Comparison of ENCODE assay signal across 1 cellular context in genomic region chr9:124011460-124012301, GRCh38.
TF ChIP-seq lines count a peak whose summit lies in the region.

Gene LHX2, plus strand, starts transcription at chr9:124011768. Its CDS starts 581 bp downstream, at chr9:124012349.

TF ChIP-seq in IMR-90, 13 proteins besides CTCF, POLR2A, EP300 and RAD21 (continued from another document):
- no peak for TF ChIP-seq USF2 (IDR thresholded peaks at IDR 0.05; ENCODE audit: low read depth, low read length)
- TF ChIP-seq MAZ (IDR thresholded peaks at IDR 0.05; ENCODE audit: borderline replicate concordance, low read depth, low read length), result no peak
- TF ChIP-seq BHLHE40 (IDR thresholded peaks at IDR 0.05; ENCODE audit: low read depth, low read length), result no peak
- TF ChIP-seq MXI1 (IDR thresholded peaks at IDR 0.05; ENCODE audit: borderline replicate concordance, low read depth, low read length), result no peak
- no peak for TF ChIP-seq CEBPB (IDR thresholded peaks at IDR 0.05; ENCODE audit: low read depth, low read length)
- TF ChIP-seq RCOR1 (IDR thresholded peaks at IDR 0.05; ENCODE audit: insufficient replicate concordance, low read length), result no peak
- no peak for TF ChIP-seq RFX5 (IDR thresholded peaks at IDR 0.05; ENCODE audit: low read depth, low read length)
- TF ChIP-seq FOS (IDR thresholded peaks at IDR 0.05; ENCODE audit: low read depth, low read length), result no peak
- no peak for TF ChIP-seq NFE2L2 (IDR thresholded peaks at IDR 0.05; ENCODE audit: low read depth, low read length)
- no peak for TF ChIP-seq MAFK (IDR thresholded peaks at IDR 0.05; ENCODE audit: low read depth, low read length)
- TF ChIP-seq SMC3 (IDR thresholded peaks at IDR 0.05; ENCODE audit: low read depth, low read length), result no peak
